24 cellular contexts compared by ENCODE assay signal in genomic region chr3:11173828-11174465, GRCh38. TPM values are rescaled to one million over a fixed set of nuclear protein-coding genes. Genes with fewer than 3 reads are reported as not detected.
"Had no signal": no experiment of that assay in that cellular context is flagged by ENCODE, and none has a peak within 500 bp of the region (broad histone marks: within the 10 kb centered on the region; RNA-seq: fewer than 3 reads in every experiment).

No MANE protein-coding gene starts in this region.

- H3K27ac ChIP-seq: adrenal gland, breast epithelium, SK-N-MC had no signal

- H3K27ac Mint-ChIP-seq: activated CD8-positive, alpha-beta T cell treated with anti-CD3 and anti-CD28 coated beads for 36 hours; activated naive CD8-positive, alpha-beta T cell treated with anti-CD3 and anti-CD28 coated beads, Interleukin-2, amount 10 ng/mL, durations not matched to agents 7 days and 5 days; T-helper 1 cell treated with Interleukin-12 subunit alpha and Interleukin-12 subunit beta and Interleukin-4 antibody, amounts not matched to agents 30 μg/mL and 1 μg/mL, for 36 hours had no signal

- H3K4me3 ChIP-seq: adrenal gland, breast epithelium, SK-N-MC had no signal

- H3K4me1 ChIP-seq: adrenal gland, breast epithelium had no signal

- H3K36me3 Mint-ChIP-seq: activated naive CD8-positive, alpha-beta T cell treated with anti-CD3 and anti-CD28 coated beads, Interleukin-2, amount 10 ng/mL, durations not matched to agents 7 days and 5 days had no signal

- H3K27me3 ChIP-seq: adrenal gland, breast epithelium had no signal

- H3K4me3 Mint-ChIP-seq: activated CD8-positive, alpha-beta T cell treated with anti-CD3 and anti-CD28 coated beads for 36 hours; activated naive CD8-positive, alpha-beta T cell treated with anti-CD3 and anti-CD28 coated beads, Interleukin-2, amount 10 ng/mL, durations not matched to agents 7 days and 5 days; T-helper 1 cell treated with Interleukin-12 subunit alpha and Interleukin-12 subunit beta and Interleukin-4 antibody, amounts not matched to agents 30 μg/mL and 1 μg/mL, for 36 hours had no signal

- DNase-seq: activated CD4-positive, alpha-beta T cell treated with anti-CD3 and anti-CD28 coated beads for 4 hours; activated CD8-positive, alpha-beta memory T cell treated with anti-CD3 and anti-CD28 coated beads, Interleukin-2, amount 50 U/mL, for 4 hours; activated CD8-positive, alpha-beta T cell treated with anti-CD3 and anti-CD28 coated beads for 36 hours; activated naive CD4-positive, alpha-beta T cell treated with anti-CD3 and anti-CD28 coated beads, Interleukin-2, amount 50 U/mL, for 16 hours; activated naive CD8-positive, alpha-beta T cell treated with anti-CD3 and anti-CD28 coated beads, Interleukin-2, amount 10 ng/mL, durations not matched to agents 7 days and 5 days; adrenal gland; anterior cingulate cortex; central memory CD4-positive, alpha-beta T cell; Karpas-422; NCI-H1105 treated with DMSO at 0.1 percent for 48 hours; NCI-H1436 treated with DMSO at 0.1 percent for 48 hours; NCI-H187 treated with DMSO at 0.1 percent for 48 hours; NCI-H2081 treated with DMSO at 0.1 percent for 48 hours; NCI-H2171; NCI-H226; NCI-H526; NCI-H774; SW 1271 had no signal

- H3K4me1 Mint-ChIP-seq: activated naive CD8-positive, alpha-beta T cell treated with anti-CD3 and anti-CD28 coated beads, Interleukin-2, amount 10 ng/mL, durations not matched to agents 7 days and 5 days had no signal

- H3K36me3 ChIP-seq: adrenal gland, breast epithelium had no signal

- H3K9me3 ChIP-seq: adrenal gland, breast epithelium had no signal

- ATAC-seq: activated CD4-positive, CD25-positive, alpha-beta regulatory T cell treated with anti-CD3 and anti-CD28 coated beads, Interleukin-2, amount 50 U/mL, for 24 hours; activated CD8-positive, alpha-beta T cell treated with anti-CD3 and anti-CD28 coated beads for 36 hours; Right ventricle myocardium inferior had no signal

- H3K9me3 Mint-ChIP-seq: activated CD8-positive, alpha-beta T cell treated with anti-CD3 and anti-CD28 coated beads for 36 hours; activated naive CD8-positive, alpha-beta T cell treated with anti-CD3 and anti-CD28 coated beads, Interleukin-2, amount 10 ng/mL, durations not matched to agents 7 days and 5 days; T-helper 1 cell treated with Interleukin-12 subunit alpha and Interleukin-12 subunit beta and Interleukin-4 antibody, amounts not matched to agents 30 μg/mL and 1 μg/mL, for 36 hours had no signal

RNA-seq across cellular contexts. Expression of gene HRH1, which starts 19.7 kb away (rescaled TPM):
- total RNA-seq: OCI-LY7 had no signal
